In genomic region chr12:48510111-48510510, GRCh38 we compare ENCODE assay signal across 4 cellular contexts. TPM values are rescaled to one million over a fixed set of nuclear protein-coding genes. Genes with fewer than 3 reads are reported as not detected.
"Had no signal": no experiment of that assay in that cellular context is flagged by ENCODE, and none has a peak within 500 bp of the region (broad histone marks: within the 10 kb centered on the region; RNA-seq: fewer than 3 reads in every experiment).

No MANE protein-coding gene starts in this region.

- ATAC-seq: GM12878 had no signal

- DNase-seq: GDM1, GF-D8 had no signal

- H3K4me3 ChIP-seq: GM12878 had no signal

RNA-seq across cellular contexts. Expression of gene OR8S1, which starts 15.3 kb away (rescaled TPM):
- total RNA-seq: G401, GM12878 had no signal
- polyA plus RNA-seq: GM12878 had no signal

RNA-seq across cellular contexts. Expression of gene C12orf54, which starts 27.8 kb away (rescaled TPM):
- total RNA-seq: G401 had no signal

RNA-seq across cellular contexts. Expression of gene ANP32D, which starts 37.8 kb away (rescaled TPM):
- total RNA-seq: G401, GM12878 had no signal
- polyA plus RNA-seq: GM12878 had no signal

RNA-seq across cellular contexts. Expression of gene LALBA, which starts 59.7 kb away (rescaled TPM):
- total RNA-seq: G401, GM12878 had no signal
- polyA plus RNA-seq: GM12878 had no signal
